ENCODE assay signal across 2 cellular contexts in genomic region chr17:50626037-50626574, GRCh38.
A peak's percentile ranks its signal among the peaks of the same experiment; 100 is the strongest.
TF ChIP-seq lines count a peak whose summit lies in the region.

No MANE protein-coding gene starts in this region.

TF ChIP-seq in A549, 52 proteins besides CTCF, POLR2A, EP300 and RAD21 (continued from another document):
- no peak for TF ChIP-seq HEYL (CRISPR knock-in tag; IDR thresholded peaks at IDR 0.05)
- TF ChIP-seq JUNB (IDR thresholded peaks at IDR 0.05) = no peak
- TF ChIP-seq, protein P1, sequence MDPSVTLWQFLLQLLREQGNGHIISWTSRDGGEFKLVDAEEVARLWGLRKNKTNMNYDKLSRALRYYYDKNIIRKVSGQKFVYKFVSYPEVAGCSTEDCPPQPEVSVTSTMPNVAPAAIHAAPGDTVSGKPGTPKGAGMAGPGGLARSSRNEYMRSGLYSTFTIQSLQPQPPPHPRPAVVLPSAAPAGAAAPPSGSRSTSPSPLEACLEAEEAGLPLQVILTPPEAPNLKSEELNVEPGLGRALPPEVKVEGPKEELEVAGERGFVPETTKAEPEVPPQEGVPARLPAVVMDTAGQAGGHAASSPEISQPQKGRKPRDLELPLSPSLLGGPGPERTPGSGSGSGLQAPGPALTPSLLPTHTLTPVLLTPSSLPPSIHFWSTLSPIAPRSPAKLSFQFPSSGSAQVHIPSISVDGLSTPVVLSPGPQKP (IDR thresholded peaks at IDR 0.05; ENCODE audit: low read depth, low read length) = no peak
- peak; percentile 58 for TF ChIP-seq MAX (IDR thresholded peaks at IDR 0.05)

TF ChIP-seq in HepG2, 621 proteins besides CTCF, POLR2A, EP300 and RAD21 (continued from another document and continues in another):
- TF ChIP-seq HMGXB4 (CRISPR knock-in tag; IDR thresholded peaks at IDR 0.05; ENCODE audit: borderline replicate concordance in 1 of 2, low read depth in 1 of 2) = peak; percentile 91 to 97
- no peak for TF ChIP-seq SYNCRIP (IDR thresholded peaks at IDR 0.05; ENCODE audit: insufficient read depth, low read depth, low read length)
- TF ChIP-seq, protein P2, sequence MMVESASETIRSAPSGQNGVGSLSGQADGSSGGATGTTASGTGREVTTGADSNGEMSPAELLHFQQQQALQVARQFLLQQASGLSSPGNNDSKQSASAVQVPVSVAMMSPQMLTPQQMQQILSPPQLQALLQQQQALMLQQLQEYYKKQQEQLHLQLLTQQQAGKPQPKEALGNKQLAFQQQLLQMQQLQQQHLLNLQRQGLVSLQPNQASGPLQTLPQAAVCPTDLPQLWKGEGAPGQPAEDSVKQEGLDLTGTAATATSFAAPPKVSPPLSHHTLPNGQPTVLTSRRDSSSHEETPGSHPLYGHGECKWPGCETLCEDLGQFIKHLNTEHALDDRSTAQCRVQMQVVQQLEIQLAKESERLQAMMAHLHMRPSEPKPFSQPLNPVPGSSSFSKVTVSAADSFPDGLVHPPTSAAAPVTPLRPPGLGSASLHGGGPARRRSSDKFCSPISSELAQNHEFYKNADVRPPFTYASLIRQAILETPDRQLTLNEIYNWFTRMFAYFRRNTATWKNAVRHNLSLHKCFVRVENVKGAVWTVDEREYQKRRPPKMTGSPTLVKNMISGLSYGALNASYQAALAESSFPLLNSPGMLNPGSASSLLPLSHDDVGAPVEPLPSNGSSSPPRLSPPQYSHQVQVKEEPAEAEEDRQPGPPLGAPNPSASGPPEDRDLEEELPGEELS (CRISPR knock-in tag; IDR thresholded peaks at IDR 0.05) = peak; percentile 44; the same call in 1 of the 2 replicates
- TF ChIP-seq ZNF275 (CRISPR knock-in tag; IDR thresholded peaks at IDR 0.05; ENCODE audit: borderline replicate concordance) = no peak
- TF ChIP-seq, protein P3, sequence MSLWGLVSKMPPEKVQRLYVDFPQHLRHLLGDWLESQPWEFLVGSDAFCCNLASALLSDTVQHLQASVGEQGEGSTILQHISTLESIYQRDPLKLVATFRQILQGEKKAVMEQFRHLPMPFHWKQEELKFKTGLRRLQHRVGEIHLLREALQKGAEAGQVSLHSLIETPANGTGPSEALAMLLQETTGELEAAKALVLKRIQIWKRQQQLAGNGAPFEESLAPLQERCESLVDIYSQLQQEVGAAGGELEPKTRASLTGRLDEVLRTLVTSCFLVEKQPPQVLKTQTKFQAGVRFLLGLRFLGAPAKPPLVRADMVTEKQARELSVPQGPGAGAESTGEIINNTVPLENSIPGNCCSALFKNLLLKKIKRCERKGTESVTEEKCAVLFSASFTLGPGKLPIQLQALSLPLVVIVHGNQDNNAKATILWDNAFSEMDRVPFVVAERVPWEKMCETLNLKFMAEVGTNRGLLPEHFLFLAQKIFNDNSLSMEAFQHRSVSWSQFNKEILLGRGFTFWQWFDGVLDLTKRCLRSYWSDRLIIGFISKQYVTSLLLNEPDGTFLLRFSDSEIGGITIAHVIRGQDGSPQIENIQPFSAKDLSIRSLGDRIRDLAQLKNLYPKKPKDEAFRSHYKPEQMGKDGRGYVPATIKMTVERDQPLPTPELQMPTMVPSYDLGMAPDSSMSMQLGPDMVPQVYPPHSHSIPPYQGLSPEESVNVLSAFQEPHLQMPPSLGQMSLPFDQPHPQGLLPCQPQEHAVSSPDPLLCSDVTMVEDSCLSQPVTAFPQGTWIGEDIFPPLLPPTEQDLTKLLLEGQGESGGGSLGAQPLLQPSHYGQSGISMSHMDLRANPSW (CRISPR knock-in tag; IDR thresholded peaks at IDR 0.05; ENCODE audit: borderline replicate concordance) = peak; percentile 43; the same call in 1 of the 2 replicates
- no peak for TF ChIP-seq MATR3 (CRISPR knock-in tag; IDR thresholded peaks at IDR 0.05)
- TF ChIP-seq DMAP1 (CRISPR knock-in tag; IDR thresholded peaks at IDR 0.05) = no peak
- no peak for TF ChIP-seq ZNF841 (CRISPR knock-in tag; IDR thresholded peaks at IDR 0.05; ENCODE audit: borderline replicate concordance)
- TF ChIP-seq SP140L (CRISPR knock-in tag; IDR thresholded peaks at IDR 0.05; ENCODE audit: borderline replicate concordance) = peak; percentile 75; the same call in 1 of the 2 replicates
- TF ChIP-seq SP5 (CRISPR knock-in tag; IDR thresholded peaks at IDR 0.05; ENCODE audit: borderline replicate concordance, low read depth) = no peak
- TF ChIP-seq ZNF597 (CRISPR knock-in tag; IDR thresholded peaks at IDR 0.05) = no peak
- no peak for TF ChIP-seq ZNF709 (CRISPR knock-in tag; IDR thresholded peaks at IDR 0.05)
- no peak for TF ChIP-seq SIN3A (IDR thresholded peaks at IDR 0.05; ENCODE audit: borderline replicate concordance, low read depth, low read length)
- no peak for TF ChIP-seq TBL1XR1 (IDR thresholded peaks at IDR 0.05; ENCODE audit: borderline replicate concordance, low read length, partially characterized antibody)
- no peak for TF ChIP-seq DDIT3 (CRISPR knock-in tag; IDR thresholded peaks at IDR 0.05)
- no peak for TF ChIP-seq ZNF343 (CRISPR knock-in tag; IDR thresholded peaks at IDR 0.05)
- no peak for TF ChIP-seq ZNF615 (CRISPR knock-in tag; IDR thresholded peaks at IDR 0.05; ENCODE audit: borderline replicate concordance)
- no peak for TF ChIP-seq TRAFD1 (CRISPR knock-in tag; IDR thresholded peaks at IDR 0.05; ENCODE audit: borderline replicate concordance)
- TF ChIP-seq ZFP41 (CRISPR knock-in tag; IDR thresholded peaks at IDR 0.05; ENCODE audit: borderline replicate concordance) = peak; percentile 80; the same call in 1 of the 2 replicates
- TF ChIP-seq MAFF (IDR thresholded peaks at IDR 0.05; ENCODE audit: low read depth, low read length) = no peak
- peak; percentile 53; the same call in 1 of the 2 replicates for TF ChIP-seq SP4 (CRISPR knock-in tag; IDR thresholded peaks at IDR 0.05)
- TF ChIP-seq HNF4A (CRISPR knock-in tag; IDR thresholded peaks at IDR 0.05) = peak; percentile 35; the same call in 1 of the 2 replicates
- TF ChIP-seq LBX2 (CRISPR knock-in tag; IDR thresholded peaks at IDR 0.05; ENCODE audit: borderline replicate concordance) = no peak
- TF ChIP-seq NFE2 (CRISPR knock-in tag; IDR thresholded peaks at IDR 0.05) = no peak
- TF ChIP-seq ZSCAN31 (CRISPR knock-in tag; IDR thresholded peaks at IDR 0.05; ENCODE audit: low read depth) = peak; percentile 68
- no peak for TF ChIP-seq HNF1A (IDR thresholded peaks at IDR 0.05; ENCODE audit: low read depth)
- TF ChIP-seq HNF1A (CRISPR knock-in tag; IDR thresholded peaks at IDR 0.05; ENCODE audit: borderline replicate concordance) = no peak
- TF ChIP-seq ZZZ3 (CRISPR knock-in tag; IDR thresholded peaks at IDR 0.05; ENCODE audit: borderline replicate concordance) = peak; percentile 39; the same call in 1 of the 2 replicates
- no peak; the same call in 1 of the 2 replicates for TF ChIP-seq ZNF550 (CRISPR knock-in tag; IDR thresholded peaks at IDR 0.05; ENCODE audit: borderline replicate concordance)
- TF ChIP-seq RNF2 (conservative IDR thresholded peaks at IDR 0.05; ENCODE audit: low read depth) = no peak
- TF ChIP-seq GATAD2A (CRISPR knock-in tag; IDR thresholded peaks at IDR 0.05) = peak; percentile 88
- peak; percentile 78 for TF ChIP-seq ZBTB38 (CRISPR knock-in tag; IDR thresholded peaks at IDR 0.05)
- TF ChIP-seq TAF15 (IDR thresholded peaks at IDR 0.05; ENCODE audit: low read depth, low read length, poor library complexity, severe bottlenecking) = no peak
- peak; percentile 78 for TF ChIP-seq PITX1 (CRISPR knock-in tag; IDR thresholded peaks at IDR 0.05)
- TF ChIP-seq ZMYM4 (CRISPR knock-in tag; IDR thresholded peaks at IDR 0.05) = peak; percentile 69; the same call in 1 of the 2 replicates
- TF ChIP-seq NFKBIZ (CRISPR knock-in tag; IDR thresholded peaks at IDR 0.05) = peak; percentile 29; the same call in 1 of the 2 replicates
- TF ChIP-seq ZNF33B (CRISPR knock-in tag; IDR thresholded peaks at IDR 0.05) = 0 out of 2 replicates have a peak, but pooled peaks have one; percentile 29
- TF ChIP-seq NFRKB (IDR thresholded peaks at IDR 0.05) = no peak
- TF ChIP-seq TCF12 (IDR thresholded peaks at IDR 0.05) = no peak
- no peak for TF ChIP-seq TCF12 (CRISPR knock-in tag; IDR thresholded peaks at IDR 0.05)
- TF ChIP-seq ZNF790 (CRISPR knock-in tag; IDR thresholded peaks at IDR 0.05; ENCODE audit: borderline replicate concordance) = no peak
- TF ChIP-seq ZNF720 (CRISPR knock-in tag; IDR thresholded peaks at IDR 0.05) = no peak
- TF ChIP-seq AGO2 (optimal IDR thresholded peaks at IDR 0.05; ENCODE audit: low read depth, low read length) = no peak
- no peak for TF ChIP-seq ZNF10 (CRISPR knock-in tag; IDR thresholded peaks at IDR 0.05; ENCODE audit: borderline replicate concordance, low read depth)
- TF ChIP-seq FOXK1 (CRISPR knock-in tag; IDR thresholded peaks at IDR 0.05; ENCODE audit: borderline replicate concordance, low read depth) = no peak
- no peak; the same call in 1 of the 2 replicates for TF ChIP-seq NRL (CRISPR knock-in tag; IDR thresholded peaks at IDR 0.05; ENCODE audit: borderline replicate concordance)
